21 cellular contexts compared by ENCODE assay signal in genomic region chr19:46232029-46232428, GRCh38. TPM values are rescaled to one million over a fixed set of nuclear protein-coding genes. Genes with fewer than 3 reads are reported as not detected.
"Had no signal": no experiment of that assay in that cellular context is flagged by ENCODE, and none has a peak within 500 bp of the region (broad histone marks: within the 10 kb centered on the region; RNA-seq: fewer than 3 reads in every experiment).

No MANE protein-coding gene starts in this region.

- H3K27ac ChIP-seq: epithelial cell of prostate, gastrocnemius medialis, heart left ventricle, sigmoid colon, thoracic aorta, vagina had no signal

- H3K27me3 ChIP-seq: vagina had no signal

- H3K36me3 ChIP-seq: gastrocnemius medialis, heart left ventricle, sigmoid colon, thoracic aorta, vagina had no signal

- H3K9me3 ChIP-seq: gastrocnemius medialis, heart left ventricle, sigmoid colon, thoracic aorta, vagina had no signal

- DNase-seq: activated CD4-positive, alpha-beta T cell treated with anti-CD3 and anti-CD28 coated beads for 1 hour; activated CD4-positive, alpha-beta T cell treated with anti-CD3 and anti-CD28 coated beads, Interleukin-2, amount 50 U/mL, for 4 hours; activated naive CD4-positive, alpha-beta T cell treated with Interleukin-2 at 50 U/mL for 16 hours; activated T-cell treated with anti-CD3 and anti-CD28 coated beads for 4 hours; anterior cingulate cortex; cerebellar nuclear complex; effector memory CD4-positive, alpha-beta T cell; gastrocnemius medialis; heart left ventricle; left cardiac atrium; sigmoid colon; stimulated activated CD4-positive, alpha-beta T cell treated with anti-CD3 and anti-CD28 coated beads, Interleukin-1b, Interleukin-23, amount 100 ng/mL, for 48 hours; stimulated activated naive CD8-positive, alpha-beta T cell treated with anti-CD3 and anti-CD28 coated beads, Interleukin-15, amount 100 ng/mL, for 72 hours; T1000 had no signal

- ATAC-seq: activated T-helper 17 cell treated with anti-CD3 and anti-CD28 coated beads, Interleukin-2, amount 50 U/mL, for 72 hours; gastrocnemius medialis; heart left ventricle; left cardiac atrium; stimulated activated naive CD8-positive, alpha-beta T cell treated with anti-CD3 and anti-CD28 coated beads, Interleukin-15, amount 100 ng/mL, for 72 hours had no signal

- H3K4me3 ChIP-seq: gastrocnemius medialis, heart left ventricle, sigmoid colon, thoracic aorta, vagina had no signal

- H3K4me1 ChIP-seq: gastrocnemius medialis, vagina had no signal

RNA-seq across cellular contexts. Expression of gene IGFL1, which starts 2.5 kb away (rescaled TPM):
- total RNA-seq: activated T-helper 17 cell treated with anti-CD3 and anti-CD28 coated beads, Interleukin-2, amount 50 U/mL, for 72 hours; gastrocnemius medialis; heart left ventricle; left cardiac atrium; lung microvascular endothelial cell; neural crest cell; osteocyte; sigmoid colon; thoracic aorta had no signal
- polyA plus RNA-seq: heart left ventricle, sigmoid colon had no signal
